ENCODE assay signal across 7 cellular contexts in genomic region chr2:131534965-131535364, GRCh38. TPM values are rescaled to one million over a fixed set of nuclear protein-coding genes. Genes with fewer than 3 reads are reported as not detected.
"Had no signal": no experiment of that assay in that cellular context is flagged by ENCODE, and none has a peak within 500 bp of the region (broad histone marks: within the 10 kb centered on the region; RNA-seq: fewer than 3 reads in every experiment).

No MANE protein-coding gene starts in this region.

RNA-seq across cellular contexts. Expression of gene CCDC74A, which starts 7.3 kb away (rescaled TPM):
- total RNA-seq: SJCRH30 had no signal

RNA-seq across cellular contexts. Expression of gene TUBA3D, which starts 59.0 kb away (rescaled TPM):
- total RNA-seq: MCF 10A, NCI-H460, OCI-LY7, PC-9, RPMI7951, SJCRH30, SK-MEL-5 had no signal
